ENCODE assay signal across 1 cellular context in the genomic region with DNA sequence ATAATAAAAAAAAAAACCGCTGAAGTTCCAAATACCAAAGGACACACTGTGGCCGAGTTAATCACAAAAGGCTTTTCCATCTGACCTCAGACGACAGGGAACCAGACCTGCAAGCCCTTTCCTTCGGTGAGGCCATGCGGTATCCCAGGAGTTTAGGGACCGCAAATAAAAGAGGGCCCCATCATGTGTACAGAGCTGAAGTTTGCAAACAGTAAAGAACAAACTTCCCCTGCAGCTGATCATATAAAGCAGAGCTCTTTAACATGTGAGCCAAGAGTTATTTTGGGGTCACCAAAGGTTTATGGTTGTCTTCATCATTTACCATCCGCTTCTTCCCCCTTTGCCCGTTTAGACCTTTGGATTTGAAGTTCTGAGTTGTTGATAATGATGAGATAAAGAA.
TF ChIP-seq lines count a peak whose summit lies in the region.

No MANE protein-coding gene starts in this region.

TF ChIP-seq in HepG2, 621 proteins besides CTCF, POLR2A, EP300 and RAD21 (continues in another document):
- TF ChIP-seq, protein P1, sequence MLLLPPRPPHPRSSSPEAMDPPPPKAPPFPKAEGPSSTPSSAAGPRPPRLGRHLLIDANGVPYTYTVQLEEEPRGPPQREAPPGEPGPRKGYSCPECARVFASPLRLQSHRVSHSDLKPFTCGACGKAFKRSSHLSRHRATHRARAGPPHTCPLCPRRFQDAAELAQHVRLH (CRISPR knock-in tag; IDR thresholded peaks at IDR 0.05; ENCODE audit: borderline replicate concordance, low read depth) = peak; percentile 48; the same call in 1 of the 2 replicates
- TF ChIP-seq, protein P2, sequence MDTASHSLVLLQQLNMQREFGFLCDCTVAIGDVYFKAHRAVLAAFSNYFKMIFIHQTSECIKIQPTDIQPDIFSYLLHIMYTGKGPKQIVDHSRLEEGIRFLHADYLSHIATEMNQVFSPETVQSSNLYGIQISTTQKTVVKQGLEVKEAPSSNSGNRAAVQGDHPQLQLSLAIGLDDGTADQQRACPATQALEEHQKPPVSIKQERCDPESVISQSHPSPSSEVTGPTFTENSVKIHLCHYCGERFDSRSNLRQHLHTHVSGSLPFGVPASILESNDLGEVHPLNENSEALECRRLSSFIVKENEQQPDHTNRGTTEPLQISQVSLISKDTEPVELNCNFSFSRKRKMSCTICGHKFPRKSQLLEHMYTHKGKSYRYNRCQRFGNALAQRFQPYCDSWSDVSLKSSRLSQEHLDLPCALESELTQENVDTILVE (CRISPR knock-in tag; IDR thresholded peaks at IDR 0.05) = 0 out of 2 replicates have a peak, but pooled peaks have one; percentile 63
- TF ChIP-seq SNAPC4 (CRISPR knock-in tag; IDR thresholded peaks at IDR 0.05) (no peak), ZNF674 (CRISPR knock-in tag; IDR thresholded peaks at IDR 0.05; ENCODE audit: low read depth) (no peak), HNF4A (CRISPR knock-in tag; IDR thresholded peaks at IDR 0.05) (peak; percentile 32; the same call in 1 of the 2 replicates), ZNF878 (CRISPR knock-in tag; IDR thresholded peaks at IDR 0.05) (no peak), ZNF430 (CRISPR knock-in tag; IDR thresholded peaks at IDR 0.05) (0 out of 2 replicates have a peak, but pooled peaks have one; percentile 48), THAP11 (CRISPR knock-in tag; IDR thresholded peaks at IDR 0.05) (peak; percentile 32; the same call in 1 of the 2 replicates), MAX (IDR thresholded peaks at IDR 0.05) (peak; percentile 82), ZSCAN9 (CRISPR knock-in tag; IDR thresholded peaks at IDR 0.05; ENCODE audit: borderline replicate concordance) (0 out of 2 replicates have a peak, but pooled peaks have one; percentile 35), TEAD3 (CRISPR knock-in tag; optimal IDR thresholded peaks at IDR 0.05; ENCODE audit: borderline replicate concordance) (peak; percentile 34), ARID4A (CRISPR knock-in tag; IDR thresholded peaks at IDR 0.05; ENCODE audit: borderline replicate concordance) (peak; percentile 52; the same call in 1 of the 2 replicates), MTF2 (CRISPR knock-in tag; IDR thresholded peaks at IDR 0.05; ENCODE audit: borderline replicate concordance) (no peak), PHB2 (IDR thresholded peaks at IDR 0.05; ENCODE audit: partially characterized antibody) (no peak), TAF1 (CRISPR knock-in tag; IDR thresholded peaks at IDR 0.05) (no peak), SMAD3 (CRISPR knock-in tag; IDR thresholded peaks at IDR 0.05) (peak; percentile 57; the same call in 1 of the 2 replicates), ETV5 (CRISPR knock-in tag; IDR thresholded peaks at IDR 0.05; ENCODE audit: borderline replicate concordance) (peak; percentile 58; the same call in 1 of the 2 replicates), ZNF331 (CRISPR knock-in tag; IDR thresholded peaks at IDR 0.05) (peak; percentile 39; the same call in 1 of the 2 replicates), TFDP2 (CRISPR knock-in tag; IDR thresholded peaks at IDR 0.05) (peak; percentile 5; the same call in 1 of the 2 replicates), ZNF441 (CRISPR knock-in tag; IDR thresholded peaks at IDR 0.05; ENCODE audit: borderline replicate concordance) (peak; percentile 1; the same call in 1 of the 2 replicates), SKI (IDR thresholded peaks at IDR 0.05; ENCODE audit: partially characterized antibody) (peak; percentile 18), PHF5A (CRISPR knock-in tag; IDR thresholded peaks at IDR 0.05; ENCODE audit: low read depth, unreplicated experiment) (peak; percentile 55), ZNF619 (CRISPR knock-in tag; IDR thresholded peaks at IDR 0.05) (no peak), HES4 (CRISPR knock-in tag; IDR thresholded peaks at IDR 0.05; ENCODE audit: borderline replicate concordance) (no peak), ZNF282 (IDR thresholded peaks at IDR 0.05; ENCODE audit: partially characterized antibody) (no peak), MZF1 (CRISPR knock-in tag; IDR thresholded peaks at IDR 0.05; ENCODE audit: borderline replicate concordance) (no peak), SYNCRIP (IDR thresholded peaks at IDR 0.05; ENCODE audit: insufficient read depth, low read depth, low read length) (no peak), HMG20A (CRISPR knock-in tag; IDR thresholded peaks at IDR 0.05; ENCODE audit: borderline replicate concordance) (peak; percentile 67), FOXJ3 (CRISPR knock-in tag; IDR thresholded peaks at IDR 0.05; ENCODE audit: borderline replicate concordance) (peak; percentile 54; the same call in 1 of the 2 replicates), MIER3 (CRISPR knock-in tag; IDR thresholded peaks at IDR 0.05; ENCODE audit: borderline replicate concordance) (0 out of 2 replicates have a peak, but pooled peaks have one; percentile 13), KDM4B (CRISPR knock-in tag; IDR thresholded peaks at IDR 0.05) (no peak), THRA (CRISPR knock-in tag; IDR thresholded peaks at IDR 0.05; ENCODE audit: borderline replicate concordance) (peak; percentile 85; the same call in 1 of the 2 replicates), ASH2L (IDR thresholded peaks at IDR 0.05; ENCODE audit: insufficient read length, low read depth, low read length) (peak; percentile 26), RARA (CRISPR knock-in tag; IDR thresholded peaks at IDR 0.05) (peak; percentile 94), KAT2B (IDR thresholded peaks at IDR 0.05; ENCODE audit: borderline replicate concordance, low read depth, low read length) (no peak), NR2F2 (IDR thresholded peaks at IDR 0.05; ENCODE audit: borderline replicate concordance, low read depth) (peak; percentile 76), KAT7 (CRISPR knock-in tag; IDR thresholded peaks at IDR 0.05; ENCODE audit: borderline replicate concordance) (no peak), DPF2 (CRISPR knock-in tag; IDR thresholded peaks at IDR 0.05; ENCODE audit: borderline replicate concordance, low read depth) (0 out of 2 replicates have a peak, but pooled peaks have one; percentile 25), XRCC5 (optimal IDR thresholded peaks at IDR 0.05; ENCODE audit: low read length) (peak; percentile 17), KDM6A (CRISPR knock-in tag; IDR thresholded peaks at IDR 0.05; ENCODE audit: low read depth) (0 out of 2 replicates have a peak, but pooled peaks have one; percentile 37), ZNF205 (CRISPR knock-in tag; IDR thresholded peaks at IDR 0.05) (0 out of 2 replicates have a peak, but pooled peaks have one; percentile 30), HNF4G (IDR thresholded peaks at IDR 0.05; ENCODE audit: borderline replicate concordance, low read depth, low read length) (0 out of 2 replicates have a peak, but pooled peaks have one; percentile 14), HNF4G (CRISPR knock-in tag; IDR thresholded peaks at IDR 0.05; ENCODE audit: borderline replicate concordance, low read depth) (no peak)
- TF ChIP-seq, protein P3, sequence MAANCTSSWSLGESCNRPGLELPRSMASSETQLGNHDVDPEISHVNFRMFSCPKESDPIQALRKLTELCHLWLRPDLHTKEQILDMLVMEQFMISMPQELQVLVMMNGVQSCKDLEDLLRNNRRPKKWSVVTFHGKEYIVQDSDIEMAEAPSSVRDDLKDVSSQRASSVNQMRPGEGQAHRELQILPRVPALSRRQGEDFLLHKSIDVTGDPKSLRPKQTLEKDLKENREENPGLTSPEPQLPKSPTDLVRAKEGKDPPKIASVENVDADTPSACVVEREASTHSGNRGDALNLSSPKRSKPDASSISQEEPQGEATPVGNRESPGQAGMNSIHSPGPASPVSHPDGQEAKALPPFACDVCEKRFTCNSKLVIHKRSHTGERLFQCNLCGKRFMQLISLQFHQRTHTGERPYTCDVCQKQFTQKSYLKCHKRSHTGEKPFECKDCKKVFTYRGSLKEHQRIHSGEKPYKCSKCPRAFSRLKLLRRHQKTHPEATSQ (CRISPR knock-in tag; IDR thresholded peaks at IDR 0.05; ENCODE audit: borderline replicate concordance) = 0 out of 2 replicates have a peak, but pooled peaks have one; percentile 30
- TF ChIP-seq, protein P4, sequence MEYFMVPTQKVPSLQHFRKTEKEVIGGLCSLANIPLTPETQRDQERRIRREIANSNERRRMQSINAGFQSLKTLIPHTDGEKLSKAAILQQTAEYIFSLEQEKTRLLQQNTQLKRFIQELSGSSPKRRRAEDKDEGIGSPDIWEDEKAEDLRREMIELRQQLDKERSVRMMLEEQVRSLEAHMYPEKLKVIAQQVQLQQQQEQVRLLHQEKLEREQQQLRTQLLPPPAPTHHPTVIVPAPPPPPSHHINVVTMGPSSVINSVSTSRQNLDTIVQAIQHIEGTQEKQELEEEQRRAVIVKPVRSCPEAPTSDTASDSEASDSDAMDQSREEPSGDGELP (IDR thresholded peaks at IDR 0.05; ENCODE audit: borderline replicate concordance, low read depth) = peak; percentile 92
- TF ChIP-seq, protein P5, sequence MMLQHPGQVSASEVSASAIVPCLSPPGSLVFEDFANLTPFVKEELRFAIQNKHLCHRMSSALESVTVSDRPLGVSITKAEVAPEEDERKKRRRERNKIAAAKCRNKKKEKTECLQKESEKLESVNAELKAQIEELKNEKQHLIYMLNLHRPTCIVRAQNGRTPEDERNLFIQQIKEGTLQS (CRISPR knock-in tag; IDR thresholded peaks at IDR 0.05) = no peak
